In genomic region chr6:94272327-94272726, GRCh38 we compare ENCODE assay signal across 17 cellular contexts.
A peak's percentile ranks its signal among the peaks of the same experiment; 100 is the strongest.
DNase-seq lines count a peak whose midpoint lies in the region; ATAC-seq and TF ChIP-seq lines count a peak whose summit lies in the region.
"Had no signal": no experiment of that assay in that cellular context is flagged by ENCODE, and none has a peak within 500 bp of the region (broad histone marks: within the 10 kb centered on the region; RNA-seq: fewer than 3 reads in every experiment).

No MANE protein-coding gene starts in this region.

- H3K4me1 Mint-ChIP-seq in chondrocyte (ENCODE audit: low read depth) = peaks cover 12% of the 10 kb centered on the region
- H3K4me1 Mint-ChIP-seq: CD8-positive, alpha-beta memory T cell had no signal

- no peaks in the 10 kb centered on the region for H3K27me3 Mint-ChIP-seq in chondrocyte (ENCODE audit: low read depth)
- H3K27me3 Mint-ChIP-seq: CD8-positive, alpha-beta memory T cell had no signal

- H3K9me3 Mint-ChIP-seq in chondrocyte (ENCODE audit: low read depth) = peaks cover 8% of the 10 kb centered on the region

- H3K4me3 Mint-ChIP-seq in chondrocyte (ENCODE audit: unreplicated experiment) = no peak overlapping the region
- H3K4me3 Mint-ChIP-seq: CD8-positive, alpha-beta memory T cell had no signal

- ATAC-seq in GM21786 (IDR thresholded peaks at IDR 0.05; ENCODE audit: unreplicated experiment) (no peak), HG02588 (IDR thresholded peaks at IDR 0.05; ENCODE audit: unreplicated experiment) (no peak)

- H3K36me3 Mint-ChIP-seq in chondrocyte (ENCODE audit: low read depth) = no peaks in the 10 kb centered on the region
- H3K36me3 Mint-ChIP-seq: CD8-positive, alpha-beta memory T cell had no signal

- no peak for TF ChIP-seq CTCF in chondrocyte (IDR thresholded peaks at IDR 0.05)

- no peak overlapping the region for H3K27ac Mint-ChIP-seq in chondrocyte (ENCODE audit: unreplicated experiment)
- H3K27ac Mint-ChIP-seq: CD8-positive, alpha-beta memory T cell had no signal

- DNase-seq in DMS53 (lab: John Stamatoyannopoulos, UW) = peak; percentile 27
- DNase-seq in DMS53 treated with DMSO at 0.1 percent for 48 hours (lab: John Stamatoyannopoulos, UW; ENCODE audit: unreplicated experiment) = no peak
- peak; percentile 33 for DNase-seq in NCI-H2029 (lab: John Stamatoyannopoulos, UW)
- peak; percentile 2 for DNase-seq in NCI-H345 treated with DMSO at 0.1 percent for 48 hours (lab: John Stamatoyannopoulos, UW; ENCODE audit: unreplicated experiment)
- peak; percentile 28 for DNase-seq in left kidney (ENCODE audit: low read depth, low spot score)
- no peak for DNase-seq in chondrocyte (ENCODE audit: low spot score)
- DNase-seq: CD8-positive, alpha-beta memory T cell; EL; HCEC 1CT; IMR-90; Kasumi-1; NCI-H2081 treated with DMSO at 0.1 percent for 48 hours; NCI-H526 treated with DMSO at 0.1 percent for 48 hours; SHP77 treated with DMSO at 0.1 percent for 48 hours; T-helper 2 cell had no signal

Comparison
In these comparisons a context has a peak if more than half of its experiments do, and no peak if none do; other contexts are left out.
1. DNase-seq: peak in DMS53 (single experiment), NCI-H2029 (single experiment), NCI-H345 treated with DMSO at 0.1 percent for 48 hours (single experiment) and left kidney (single experiment); none in DMS53 treated with DMSO at 0.1 percent for 48 hours (single experiment) and chondrocyte (single experiment).